In the genomic region with DNA sequence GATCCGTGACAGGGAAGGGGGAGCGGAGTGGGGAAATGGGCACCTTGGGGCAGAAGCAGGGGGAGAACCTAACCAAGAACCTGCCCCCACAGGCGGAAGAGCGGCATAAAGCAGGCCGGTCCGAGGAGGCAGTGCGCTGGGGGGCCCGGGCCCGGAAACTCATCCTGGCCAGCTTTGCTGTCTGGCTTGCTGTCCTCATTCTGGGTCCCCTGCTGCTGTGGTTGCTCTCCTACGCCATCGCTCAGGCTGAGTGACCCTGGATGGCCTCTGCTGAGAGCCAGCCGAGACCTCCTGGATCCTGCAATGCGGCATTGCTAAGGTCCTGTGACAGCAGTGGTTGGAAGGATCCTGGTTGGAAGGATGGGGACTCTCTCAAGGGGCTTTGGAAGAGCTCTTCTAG, we compare ENCODE assay signal across 19 cellular contexts. TPM values are rescaled to one million over a fixed set of nuclear protein-coding genes. Genes with fewer than 3 reads are reported as not detected.
A peak's percentile ranks its signal among the peaks of the same experiment; 100 is the strongest.
DNase-seq lines count a peak whose midpoint lies in the region; ATAC-seq and TF ChIP-seq lines count a peak whose summit lies in the region.
"Had no signal": no experiment of that assay in that cellular context is flagged by ENCODE, and none has a peak within 500 bp of the region (broad histone marks: within the 10 kb centered on the region; RNA-seq: fewer than 3 reads in every experiment).

No MANE protein-coding gene starts in this region.

- H3K9ac ChIP-seq in smooth muscle cell (ENCODE audit: low read depth): no peak overlapping the region

- peaks cover 49% of the 10 kb centered on the region for H3K36me3 Mint-ChIP-seq in activated CD4-positive, alpha-beta T cell treated with anti-CD3 and anti-CD28 coated beads, Interleukin-2, amount 10 ng/mL, durations not matched to agents 24 days and 14 days (ENCODE audit: low read depth)
- peaks cover 22% of the 10 kb centered on the region for H3K36me3 Mint-ChIP-seq in activated CD4-positive, alpha-beta T cell treated with anti-CD3 and anti-CD28 coated beads, Interleukin-2, amount 10 ng/mL, durations not matched to agents 7 days and 5 days (ENCODE audit: low read depth)
- peaks cover 31% of the 10 kb centered on the region for H3K36me3 Mint-ChIP-seq in activated naive CD8-positive, alpha-beta T cell treated with anti-CD3 and anti-CD28 coated beads, Interleukin-2, amount 50 U/mL, for 24 hours (ENCODE audit: low read depth)

- CTCF ChIA-PET in activated CD4-positive, alpha-beta T cell treated with anti-CD3 and anti-CD28 coated beads, Interleukin-2, amount 10 ng/mL, durations not matched to agents 7 days and 5 days (lab: Charles Lee): interaction anchor here (0.8 to 1.3 kb wide), 2 partner anchors 9 to 70 kb away, joined by 3 read pairs; no protein-coding TSS in a partner anchor

- DNase-seq in activated CD4-positive, alpha-beta T cell treated with anti-CD3 and anti-CD28 coated beads, Interleukin-2, amount 10 ng/mL, durations not matched to agents 24 days and 14 days: no peak
- DNase-seq in activated CD4-positive, alpha-beta T cell treated with anti-CD3 and anti-CD28 coated beads, Interleukin-2, amount 10 ng/mL, durations not matched to agents 7 days and 5 days: no peak
- no peak for DNase-seq in activated naive CD8-positive, alpha-beta T cell treated with anti-CD3 and anti-CD28 coated beads, Interleukin-2, amount 50 U/mL, for 24 hours
- DNase-seq in left ventricle myocardium inferior: peak; percentile 55
- DNase-seq in smooth muscle cell (lab: John Stamatoyannopoulos, UW; ENCODE audit: unreplicated experiment): no peak
- no peak for DNase-seq in ascending aorta (ENCODE audit: low spot score in 2 of 2)
- DNase-seq in AG08395 (ENCODE audit: low spot score): no peak
- DNase-seq in pons (ENCODE audit: low spot score): no peak
- DNase-seq: 8988T; activated CD4-positive, alpha-beta T cell treated with anti-CD3 and anti-CD28 coated beads for 48 hours; activated T-cell treated with anti-CD3 and anti-CD28 coated beads, Interleukin-2, amount 50 U/mL, for 1 hour; amniotic stem cell; BE2C; cerebellar nuclear complex; kidney glomerular epithelial cell; NCI-H1694 treated with DMSO at 0.1 percent for 48 hours; NCI-H226; retina; substantia nigra had no signal

- intact Hi-C loops in activated CD4-positive, alpha-beta T cell treated with anti-CD3 and anti-CD28 coated beads, Interleukin-2, amount 10 ng/mL, durations not matched to agents 24 days and 14 days (cut with micrococcal nuclease): loop anchor here (10.0 kb wide), 1 partner anchor 89 kb away; the partner anchor contains the start of genes FBRS and PRR14
- intact Hi-C loops in left ventricle myocardium inferior (cut with micrococcal nuclease): no loop called here
- intact Hi-C loops in ascending aorta (cut with DNase I): no loop called here

- no peak for ATAC-seq in activated naive CD8-positive, alpha-beta T cell treated with anti-CD3 and anti-CD28 coated beads, Interleukin-2, amount 50 U/mL, for 24 hours

- POLR2A ChIA-PET in activated CD4-positive, alpha-beta T cell treated with anti-CD3 and anti-CD28 coated beads, Interleukin-2, amount 10 ng/mL, durations not matched to agents 7 days and 5 days (lab: Charles Lee): no interaction called here

- no peaks in the 10 kb centered on the region for H3K9me3 Mint-ChIP-seq in activated CD4-positive, alpha-beta T cell treated with anti-CD3 and anti-CD28 coated beads, Interleukin-2, amount 10 ng/mL, durations not matched to agents 24 days and 14 days
- no peaks in the 10 kb centered on the region for H3K9me3 Mint-ChIP-seq in activated CD4-positive, alpha-beta T cell treated with anti-CD3 and anti-CD28 coated beads, Interleukin-2, amount 10 ng/mL, durations not matched to agents 7 days and 5 days
- no peaks in the 10 kb centered on the region for H3K9me3 Mint-ChIP-seq in activated naive CD8-positive, alpha-beta T cell treated with anti-CD3 and anti-CD28 coated beads, Interleukin-2, amount 50 U/mL, for 24 hours

- H3K27ac Mint-ChIP-seq in activated CD4-positive, alpha-beta T cell treated with anti-CD3 and anti-CD28 coated beads, Interleukin-2, amount 10 ng/mL, durations not matched to agents 24 days and 14 days: peak overlapping the region; percentile 2
- H3K27ac Mint-ChIP-seq in activated CD4-positive, alpha-beta T cell treated with anti-CD3 and anti-CD28 coated beads, Interleukin-2, amount 10 ng/mL, durations not matched to agents 7 days and 5 days: no peak overlapping the region
- H3K27ac Mint-ChIP-seq in activated naive CD8-positive, alpha-beta T cell treated with anti-CD3 and anti-CD28 coated beads, Interleukin-2, amount 50 U/mL, for 24 hours: peak overlapping the region; percentile 17

- H3K4me2 ChIP-seq in smooth muscle cell: no peak overlapping the region

- no peaks in the 10 kb centered on the region for H3K27me3 ChIP-seq in left ventricle myocardium inferior (ENCODE audit: low read depth)
- no peaks in the 10 kb centered on the region for H3K27me3 ChIP-seq in smooth muscle cell (ENCODE audit: low read depth)
- no peaks in the 10 kb centered on the region for H3K27me3 ChIP-seq in ascending aorta
- H3K27me3 ChIP-seq: BE2C had no signal

- H3F3A ChIP-seq in smooth muscle cell (ENCODE audit: low read depth): peaks cover 12% of the 10 kb centered on the region

- H3K27ac ChIP-seq in left ventricle myocardium inferior (replicated peaks) (peak overlapping the region; percentile 74), smooth muscle cell (ENCODE audit: low read depth) (peak overlapping the region; percentile 8), ascending aorta (no peak overlapping the region)

- H3K4me1 ChIP-seq in left ventricle myocardium inferior (peaks cover 42% of the 10 kb centered on the region), smooth muscle cell (ENCODE audit: low read depth) (peaks cover 7% of the 10 kb centered on the region), ascending aorta (peaks cover 17 to 29% of the 10 kb centered on the region in 2 donors)

- H3K79me2 ChIP-seq in smooth muscle cell (ENCODE audit: low read depth): peaks cover 4% of the 10 kb centered on the region

- peaks cover 12% of the 10 kb centered on the region for H4K20me1 ChIP-seq in smooth muscle cell (ENCODE audit: low read depth)

- H3K27me3 Mint-ChIP-seq in activated CD4-positive, alpha-beta T cell treated with anti-CD3 and anti-CD28 coated beads, Interleukin-2, amount 10 ng/mL, durations not matched to agents 24 days and 14 days: no peaks in the 10 kb centered on the region
- H3K27me3 Mint-ChIP-seq in activated CD4-positive, alpha-beta T cell treated with anti-CD3 and anti-CD28 coated beads, Interleukin-2, amount 10 ng/mL, durations not matched to agents 7 days and 5 days: no peaks in the 10 kb centered on the region
- H3K27me3 Mint-ChIP-seq in activated naive CD8-positive, alpha-beta T cell treated with anti-CD3 and anti-CD28 coated beads, Interleukin-2, amount 50 U/mL, for 24 hours: no peaks in the 10 kb centered on the region

- WGBS in smooth muscle cell (ENCODE audit: low lambda C conversion rate): 97% methylated on average over 13 of the region's 13 CpGs

- no peak overlapping the region for H2AFZ ChIP-seq in smooth muscle cell (ENCODE audit: low read depth)

- peaks cover 20% of the 10 kb centered on the region for H3K4me1 Mint-ChIP-seq in activated CD4-positive, alpha-beta T cell treated with anti-CD3 and anti-CD28 coated beads, Interleukin-2, amount 10 ng/mL, durations not matched to agents 24 days and 14 days
- H3K4me1 Mint-ChIP-seq in activated CD4-positive, alpha-beta T cell treated with anti-CD3 and anti-CD28 coated beads, Interleukin-2, amount 10 ng/mL, durations not matched to agents 7 days and 5 days: peaks cover 23% of the 10 kb centered on the region
- peaks cover 26% of the 10 kb centered on the region for H3K4me1 Mint-ChIP-seq in activated naive CD8-positive, alpha-beta T cell treated with anti-CD3 and anti-CD28 coated beads, Interleukin-2, amount 50 U/mL, for 24 hours

- H3K4me3 ChIP-seq in left ventricle myocardium inferior (no peak overlapping the region), smooth muscle cell (no peak overlapping the region), ascending aorta (no peak overlapping the region)

- H3K4me3 Mint-ChIP-seq in activated CD4-positive, alpha-beta T cell treated with anti-CD3 and anti-CD28 coated beads, Interleukin-2, amount 10 ng/mL, durations not matched to agents 24 days and 14 days: no peak overlapping the region
- H3K4me3 Mint-ChIP-seq in activated CD4-positive, alpha-beta T cell treated with anti-CD3 and anti-CD28 coated beads, Interleukin-2, amount 10 ng/mL, durations not matched to agents 7 days and 5 days: no peak overlapping the region
- H3K4me3 Mint-ChIP-seq in activated naive CD8-positive, alpha-beta T cell treated with anti-CD3 and anti-CD28 coated beads, Interleukin-2, amount 50 U/mL, for 24 hours: no peak overlapping the region

- no peak for TF ChIP-seq CTCF in left ventricle myocardium inferior (IDR thresholded peaks at IDR 0.05; ENCODE audit: borderline replicate concordance)
- TF ChIP-seq CTCF in smooth muscle cell (IDR thresholded peaks at IDR 0.05; ENCODE audit: borderline replicate concordance, insufficient read depth, poor library complexity, severe bottlenecking): no peak
- TF ChIP-seq CTCF in ascending aorta (IDR thresholded peaks at IDR 0.05): no peak

- H3K9me3 ChIP-seq in left ventricle myocardium inferior (replicated peaks) (no peaks in the 10 kb centered on the region), smooth muscle cell (replicated peaks; ENCODE audit: low read depth) (no peaks in the 10 kb centered on the region), ascending aorta (no peaks in the 10 kb centered on the region)
- H3K9me3 ChIP-seq: BE2C had no signal

- peaks cover 26% of the 10 kb centered on the region for H3K36me3 ChIP-seq in left ventricle myocardium inferior
- peaks cover 8% of the 10 kb centered on the region for H3K36me3 ChIP-seq in smooth muscle cell (ENCODE audit: low read depth)
- H3K36me3 ChIP-seq in ascending aorta: peaks cover 17 to 19% of the 10 kb centered on the region in 2 donors

RNA-seq across cellular contexts. Expression of gene PHKG2, which starts 4.5 kb away (rescaled TPM):
- total RNA-seq in activated CD4-positive, alpha-beta T cell treated with anti-CD3 and anti-CD28 coated beads, Interleukin-2, amount 10 ng/mL, durations not matched to agents 24 days and 14 days: 39.5 and 41.0 TPM in 2 replicates
- 10 to 100 TPM; 41.1 to 43.4 TPM for total RNA-seq in activated CD4-positive, alpha-beta T cell treated with anti-CD3 and anti-CD28 coated beads, Interleukin-2, amount 10 ng/mL, durations not matched to agents 7 days and 5 days
- 15.6 TPM for total RNA-seq in left ventricle myocardium inferior
- total RNA-seq in smooth muscle cell: 24.9 and 35.9 TPM in 2 replicates
- polyA plus RNA-seq in smooth muscle cell: 39.1 and 40.1 TPM in 2 replicates
- total RNA-seq in ascending aorta: 78.8 TPM

RNA-seq across cellular contexts. Expression of gene CFAP119, which starts 18.2 kb away (rescaled TPM):
- 4.0 and 4.2 TPM in 2 replicates for total RNA-seq in activated CD4-positive, alpha-beta T cell treated with anti-CD3 and anti-CD28 coated beads, Interleukin-2, amount 10 ng/mL, durations not matched to agents 24 days and 14 days
- 1 to 10 TPM; 2.2 to 3.0 TPM for total RNA-seq in activated CD4-positive, alpha-beta T cell treated with anti-CD3 and anti-CD28 coated beads, Interleukin-2, amount 10 ng/mL, durations not matched to agents 7 days and 5 days
- total RNA-seq in left ventricle myocardium inferior (0.69 TPM), smooth muscle cell (2.2 and 5.2 TPM in 2 replicates), ascending aorta (not detected)
- 3.0 and 3.5 TPM in 2 replicates for polyA plus RNA-seq in smooth muscle cell

RNA-seq across cellular contexts. Expression of gene RNF40, which starts 18.4 kb away (rescaled TPM):
- total RNA-seq in activated CD4-positive, alpha-beta T cell treated with anti-CD3 and anti-CD28 coated beads, Interleukin-2, amount 10 ng/mL, durations not matched to agents 24 days and 14 days: 95.4 and 100 TPM in 2 replicates
- 100 to 1,000 TPM in 1 of 2 experiments, 10 to 100 TPM in 1; 81.9 to 101 TPM for total RNA-seq in activated CD4-positive, alpha-beta T cell treated with anti-CD3 and anti-CD28 coated beads, Interleukin-2, amount 10 ng/mL, durations not matched to agents 7 days and 5 days
- total RNA-seq in left ventricle myocardium inferior (35.6 TPM), smooth muscle cell (66.1 and 73.0 TPM in 2 replicates), ascending aorta (66.3 TPM)
- polyA plus RNA-seq in smooth muscle cell: 92.5 and 107 TPM in 2 replicates

RNA-seq across cellular contexts. Expression of gene ZNF629, which starts 43.3 kb away (rescaled TPM):
- 2.5 and 2.6 TPM in 2 replicates for total RNA-seq in activated CD4-positive, alpha-beta T cell treated with anti-CD3 and anti-CD28 coated beads, Interleukin-2, amount 10 ng/mL, durations not matched to agents 24 days and 14 days
- 1 to 10 TPM; 1.4 TPM for total RNA-seq in activated CD4-positive, alpha-beta T cell treated with anti-CD3 and anti-CD28 coated beads, Interleukin-2, amount 10 ng/mL, durations not matched to agents 7 days and 5 days
- total RNA-seq in left ventricle myocardium inferior: 21.1 TPM
- total RNA-seq in smooth muscle cell: 11.2 and 11.6 TPM in 2 replicates
- polyA plus RNA-seq in smooth muscle cell: 13.0 and 13.4 TPM in 2 replicates
- 12.3 TPM for total RNA-seq in ascending aorta

RNA-seq across cellular contexts. Expression of gene SRCAP, which starts 44.7 kb away (rescaled TPM):
- total RNA-seq in activated CD4-positive, alpha-beta T cell treated with anti-CD3 and anti-CD28 coated beads, Interleukin-2, amount 10 ng/mL, durations not matched to agents 24 days and 14 days: 90.4 and 91.6 TPM in 2 replicates
- total RNA-seq in activated CD4-positive, alpha-beta T cell treated with anti-CD3 and anti-CD28 coated beads, Interleukin-2, amount 10 ng/mL, durations not matched to agents 7 days and 5 days: 10 to 100 TPM; 81.7 to 86.1 TPM
- total RNA-seq in left ventricle myocardium inferior (42.5 TPM), smooth muscle cell (9.0 and 16.2 TPM in 2 replicates), ascending aorta (24.5 TPM)
- 14.5 and 24.9 TPM in 2 replicates for polyA plus RNA-seq in smooth muscle cell

Comparison
In these comparisons a context has a peak if more than half of its experiments do, and no peak if none do; other contexts are left out.
1. H3K27ac ChIP-seq: peak in left ventricle myocardium inferior (single experiment) and smooth muscle cell (single experiment); none in ascending aorta (0 of 2).